In genomic region chr11:67545280-67545679, GRCh38 we compare ENCODE assay signal across 1 cellular context.
TF ChIP-seq lines count a peak whose summit lies in the region.

No MANE protein-coding gene starts in this region.

TF ChIP-seq in GM23338, 12 proteins besides CTCF, POLR2A, EP300 and RAD21 (continued from another document):
- peak; percentile 31; the same call in 1 of the 2 replicates for TF ChIP-seq POLR2AphosphoS5 (IDR thresholded peaks at IDR 0.05; ENCODE audit: low read depth)
- TF ChIP-seq, protein P1, sequence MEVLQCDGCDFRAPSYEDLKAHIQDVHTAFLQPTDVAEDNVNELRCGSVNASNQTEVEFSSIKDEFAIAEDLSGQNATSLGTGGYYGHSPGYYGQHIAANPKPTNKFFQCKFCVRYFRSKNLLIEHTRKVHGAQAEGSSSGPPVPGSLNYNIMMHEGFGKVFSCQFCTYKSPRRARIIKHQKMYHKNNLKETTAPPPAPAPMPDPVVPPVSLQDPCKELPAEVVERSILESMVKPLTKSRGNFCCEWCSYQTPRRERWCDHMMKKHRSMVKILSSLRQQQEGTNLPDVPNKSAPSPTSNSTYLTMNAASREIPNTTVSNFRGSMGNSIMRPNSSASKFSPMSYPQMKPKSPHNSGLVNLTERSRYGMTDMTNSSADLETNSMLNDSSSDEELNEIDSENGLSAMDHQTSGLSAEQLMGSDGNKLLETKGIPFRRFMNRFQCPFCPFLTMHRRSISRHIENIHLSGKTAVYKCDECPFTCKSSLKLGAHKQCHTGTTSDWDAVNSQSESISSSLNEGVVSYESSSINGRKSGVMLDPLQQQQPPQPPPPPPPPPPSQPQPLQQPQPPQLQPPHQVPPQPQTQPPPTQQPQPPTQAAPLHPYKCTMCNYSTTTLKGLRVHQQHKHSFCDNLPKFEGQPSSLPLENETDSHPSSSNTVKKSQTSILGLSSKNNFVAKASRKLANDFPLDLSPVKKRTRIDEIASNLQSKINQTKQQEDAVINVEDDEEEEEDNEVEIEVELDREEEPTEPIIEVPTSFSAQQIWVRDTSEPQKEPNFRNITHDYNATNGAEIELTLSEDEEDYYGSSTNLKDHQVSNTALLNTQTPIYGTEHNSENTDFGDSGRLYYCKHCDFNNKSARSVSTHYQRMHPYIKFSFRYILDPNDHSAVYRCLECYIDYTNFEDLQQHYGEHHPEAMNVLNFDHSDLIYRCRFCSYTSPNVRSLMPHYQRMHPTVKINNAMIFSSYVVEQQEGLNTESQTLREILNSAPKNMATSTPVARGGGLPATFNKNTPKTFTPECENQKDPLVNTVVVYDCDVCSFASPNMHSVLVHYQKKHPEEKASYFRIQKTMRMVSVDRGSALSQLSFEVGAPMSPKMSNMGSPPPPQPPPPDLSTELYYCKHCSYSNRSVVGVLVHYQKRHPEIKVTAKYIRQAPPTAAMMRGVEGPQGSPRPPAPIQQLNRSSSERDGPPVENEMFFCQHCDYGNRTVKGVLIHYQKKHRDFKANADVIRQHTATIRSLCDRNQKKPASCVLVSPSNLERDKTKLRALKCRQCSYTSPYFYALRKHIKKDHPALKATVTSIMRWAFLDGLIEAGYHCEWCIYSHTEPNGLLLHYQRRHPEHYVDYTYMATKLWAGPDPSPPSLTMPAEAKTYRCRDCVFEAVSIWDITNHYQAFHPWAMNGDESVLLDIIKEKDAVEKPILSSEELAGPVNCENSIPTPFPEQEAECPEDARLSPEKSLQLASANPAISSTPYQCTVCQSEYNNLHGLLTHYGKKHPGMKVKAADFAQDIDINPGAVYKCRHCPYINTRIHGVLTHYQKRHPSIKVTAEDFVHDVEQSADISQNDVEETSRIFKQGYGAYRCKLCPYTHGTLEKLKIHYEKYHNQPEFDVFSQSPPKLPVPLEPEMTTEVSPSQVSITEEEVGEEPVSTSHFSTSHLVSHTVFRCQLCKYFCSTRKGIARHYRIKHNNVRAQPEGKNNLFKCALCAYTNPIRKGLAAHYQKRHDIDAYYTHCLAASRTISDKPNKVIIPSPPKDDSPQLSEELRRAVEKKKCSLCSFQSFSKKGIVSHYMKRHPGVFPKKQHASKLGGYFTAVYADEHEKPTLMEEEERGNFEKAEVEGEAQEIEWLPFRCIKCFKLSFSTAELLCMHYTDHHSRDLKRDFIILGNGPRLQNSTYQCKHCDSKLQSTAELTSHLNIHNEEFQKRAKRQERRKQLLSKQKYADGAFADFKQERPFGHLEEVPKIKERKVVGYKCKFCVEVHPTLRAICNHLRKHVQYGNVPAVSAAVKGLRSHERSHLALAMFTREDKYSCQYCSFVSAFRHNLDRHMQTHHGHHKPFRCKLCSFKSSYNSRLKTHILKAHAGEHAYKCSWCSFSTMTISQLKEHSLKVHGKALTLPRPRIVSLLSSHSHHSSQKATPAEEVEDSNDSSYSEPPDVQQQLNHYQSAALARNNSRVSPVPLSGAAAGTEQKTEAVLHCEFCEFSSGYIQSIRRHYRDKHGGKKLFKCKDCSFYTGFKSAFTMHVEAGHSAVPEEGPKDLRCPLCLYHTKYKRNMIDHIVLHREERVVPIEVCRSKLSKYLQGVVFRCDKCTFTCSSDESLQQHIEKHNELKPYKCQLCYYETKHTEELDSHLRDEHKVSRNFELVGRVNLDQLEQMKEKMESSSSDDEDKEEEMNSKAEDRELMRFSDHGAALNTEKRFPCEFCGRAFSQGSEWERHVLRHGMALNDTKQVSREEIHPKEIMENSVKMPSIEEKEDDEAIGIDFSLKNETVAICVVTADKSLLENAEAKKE (CRISPR knock-in tag; IDR thresholded peaks at IDR 0.05) = no peak
- no peak for TF ChIP-seq EZH2phosphoT487 (IDR thresholded peaks at IDR 0.05; ENCODE audit: unreplicated experiment)
- TF ChIP-seq JUNB (IDR thresholded peaks at IDR 0.05; ENCODE audit: unreplicated experiment) = no peak
- TF ChIP-seq ETS1 (IDR thresholded peaks at IDR 0.05) = no peak
